Comparison of ENCODE assay signal across 24 cellular contexts in the genomic region with DNA sequence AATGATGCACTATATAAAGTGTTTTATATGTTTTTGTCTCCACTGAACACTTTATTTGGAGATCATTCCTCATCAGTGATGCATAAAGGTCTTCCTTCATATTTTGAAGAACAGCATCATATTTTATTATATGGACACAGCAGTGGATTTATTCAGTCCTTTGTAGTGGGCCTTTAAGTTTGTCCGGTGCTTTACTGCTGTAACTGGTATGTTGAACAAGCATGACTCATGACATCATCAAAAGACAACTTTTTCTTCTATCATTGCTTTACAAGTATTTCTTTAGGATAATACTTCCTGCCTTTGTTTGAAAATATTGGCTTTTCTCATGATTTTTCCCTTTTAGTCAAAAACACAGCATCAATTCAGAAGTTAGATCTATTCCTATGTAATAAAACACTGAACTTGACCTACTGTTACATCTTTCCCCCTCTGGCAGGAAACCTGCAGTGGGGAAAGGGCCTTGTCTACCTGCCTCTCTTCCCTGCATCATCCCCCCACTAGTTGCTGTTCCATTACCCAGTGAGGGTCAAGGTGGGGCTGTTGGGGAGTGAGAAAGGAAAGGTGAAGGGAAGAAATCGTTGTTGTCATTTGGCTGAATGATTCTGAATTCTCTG.
"Had no signal": no experiment of that assay in that cellular context is flagged by ENCODE, and none has a peak within 500 bp of the region (broad histone marks: within the 10 kb centered on the region; RNA-seq: fewer than 3 reads in every experiment).

No MANE protein-coding gene starts in this region.

- H3K9ac ChIP-seq: neural progenitor cell, parathyroid adenoma had no signal

- H3K36me3 ChIP-seq: esophagus squamous epithelium, heart right ventricle, left lung, neural progenitor cell, spleen, tibial artery had no signal

- DNase-seq: dermis blood vessel endothelial cell; effector memory CD8-positive, alpha-beta T cell; erythroblast; esophagus squamous epithelium; foreskin melanocyte; glutamatergic neuron; heart right ventricle; hippocampal formation; left cardiac atrium; left lung; mesenchymal stem cell; naive thymus-derived CD4-positive, alpha-beta T cell; stimulated activated CD4-positive, alpha-beta T cell treated with anti-CD3 and anti-CD28 coated beads, Interleukin-4, amount 100 ng/mL, for 4 hours; stimulated activated naive CD8-positive, alpha-beta T cell treated with anti-CD3 and anti-CD28 coated beads, Interleukin-15, Interleukin-2, amounts not matched to agents 100 U/mL and 50 U/mL, for 24 hours; substantia nigra; testis had no signal

- H3K4me2 ChIP-seq: neural progenitor cell had no signal

- H3K4me1 ChIP-seq: esophagus squamous epithelium, heart right ventricle, left lung, neural progenitor cell, parathyroid adenoma, spleen, testis, tibial artery had no signal

- H3K27me3 ChIP-seq: testis had no signal

- H3K4me3 ChIP-seq: coronary artery, esophagus squamous epithelium, heart right ventricle, left lung, neural progenitor cell, skin epidermis, spleen, testis, tibial artery had no signal

- H3K9me3 ChIP-seq: testis had no signal

- ATAC-seq: effector memory CD8-positive, alpha-beta T cell; heart right ventricle; left cardiac atrium; left lung; naive thymus-derived CD4-positive, alpha-beta T cell; sciatic nerve; stimulated activated memory B cell treated with anti-CD40 and anti-IgM and Interleukin-4, amounts not matched to agents 10 μg/mL and 1 μg/mL and 100 μg/mL, for 72 hours; stimulated activated naive CD8-positive, alpha-beta T cell treated with anti-CD3 and anti-CD28 coated beads, Interleukin-15, Interleukin-2, amounts not matched to agents 100 U/mL and 50 U/mL, for 24 hours had no signal
